ENCODE assay signal across 1 cellular context in genomic region chr12:26818636-26819035, GRCh38.
TF ChIP-seq lines count a peak whose summit lies in the region.

No MANE protein-coding gene starts in this region.

TF ChIP-seq in WTC11, 78 proteins besides CTCF, POLR2A, EP300 and RAD21 (continued from another document):
- no peak for TF ChIP-seq NR1H2 (CRISPR knock-in tag; IDR thresholded peaks at IDR 0.05)
- no peak for TF ChIP-seq ZNF396 (CRISPR knock-in tag; IDR thresholded peaks at IDR 0.05; ENCODE audit: borderline replicate concordance)
- TF ChIP-seq NFE2L1 (CRISPR knock-in tag; IDR thresholded peaks at IDR 0.05): no peak
- TF ChIP-seq MXD4 (CRISPR knock-in tag; IDR thresholded peaks at IDR 0.05; ENCODE audit: borderline replicate concordance): no peak
- TF ChIP-seq PRDM15 (CRISPR knock-in tag; IDR thresholded peaks at IDR 0.05): no peak
- TF ChIP-seq PRRX2 (CRISPR knock-in tag; IDR thresholded peaks at IDR 0.05): no peak
- TF ChIP-seq ZBTB43 (CRISPR knock-in tag; IDR thresholded peaks at IDR 0.05): no peak
- no peak for TF ChIP-seq ETV6 (CRISPR knock-in tag; IDR thresholded peaks at IDR 0.05)
- no peak for TF ChIP-seq ELF4 (CRISPR knock-in tag; IDR thresholded peaks at IDR 0.05; ENCODE audit: low read depth)
- TF ChIP-seq AR (CRISPR knock-in tag; IDR thresholded peaks at IDR 0.05): no peak
- no peak for TF ChIP-seq ATF2 (CRISPR knock-in tag; IDR thresholded peaks at IDR 0.05; ENCODE audit: borderline replicate concordance, low read depth)
- TF ChIP-seq MYBL2 (CRISPR knock-in tag; IDR thresholded peaks at IDR 0.05): no peak
TF ChIP-seq in WTC11: peak in this region for 0.
